1 cellular context compared by ENCODE assay signal in the genomic region with DNA sequence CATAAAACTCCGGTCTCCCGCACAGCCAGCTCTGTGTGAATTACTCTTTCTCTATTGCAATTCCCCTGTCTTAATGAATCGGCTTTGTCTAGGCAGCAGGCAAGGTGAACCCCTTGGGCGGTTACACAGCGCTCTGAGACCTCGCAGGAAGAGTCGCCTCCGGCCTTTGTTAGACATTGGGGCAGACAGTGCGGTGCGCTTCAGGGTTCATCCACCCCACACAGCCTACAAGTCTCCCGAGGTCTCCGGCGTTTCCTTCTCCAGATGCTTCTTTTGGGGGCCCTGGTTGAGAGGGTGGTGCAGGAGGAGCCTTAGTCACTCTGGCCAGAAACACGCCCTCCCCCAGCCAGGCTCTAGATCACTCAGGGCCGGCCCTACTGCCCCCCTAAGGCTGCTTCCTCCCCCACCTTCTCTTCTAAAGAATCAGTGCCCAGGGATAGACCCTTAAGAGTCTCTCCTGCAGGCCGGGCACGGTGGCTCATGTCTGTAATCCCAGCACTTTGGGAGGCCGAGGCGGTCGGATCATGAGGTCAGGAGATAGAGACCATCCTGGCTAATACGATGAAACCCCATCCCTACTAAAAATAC.
TF ChIP-seq lines count a peak whose summit lies in the region.

No MANE protein-coding gene starts in this region.

TF ChIP-seq in GM23338, 12 proteins besides CTCF, POLR2A, EP300 and RAD21 (continued from another document):
- TF ChIP-seq, protein P1, sequence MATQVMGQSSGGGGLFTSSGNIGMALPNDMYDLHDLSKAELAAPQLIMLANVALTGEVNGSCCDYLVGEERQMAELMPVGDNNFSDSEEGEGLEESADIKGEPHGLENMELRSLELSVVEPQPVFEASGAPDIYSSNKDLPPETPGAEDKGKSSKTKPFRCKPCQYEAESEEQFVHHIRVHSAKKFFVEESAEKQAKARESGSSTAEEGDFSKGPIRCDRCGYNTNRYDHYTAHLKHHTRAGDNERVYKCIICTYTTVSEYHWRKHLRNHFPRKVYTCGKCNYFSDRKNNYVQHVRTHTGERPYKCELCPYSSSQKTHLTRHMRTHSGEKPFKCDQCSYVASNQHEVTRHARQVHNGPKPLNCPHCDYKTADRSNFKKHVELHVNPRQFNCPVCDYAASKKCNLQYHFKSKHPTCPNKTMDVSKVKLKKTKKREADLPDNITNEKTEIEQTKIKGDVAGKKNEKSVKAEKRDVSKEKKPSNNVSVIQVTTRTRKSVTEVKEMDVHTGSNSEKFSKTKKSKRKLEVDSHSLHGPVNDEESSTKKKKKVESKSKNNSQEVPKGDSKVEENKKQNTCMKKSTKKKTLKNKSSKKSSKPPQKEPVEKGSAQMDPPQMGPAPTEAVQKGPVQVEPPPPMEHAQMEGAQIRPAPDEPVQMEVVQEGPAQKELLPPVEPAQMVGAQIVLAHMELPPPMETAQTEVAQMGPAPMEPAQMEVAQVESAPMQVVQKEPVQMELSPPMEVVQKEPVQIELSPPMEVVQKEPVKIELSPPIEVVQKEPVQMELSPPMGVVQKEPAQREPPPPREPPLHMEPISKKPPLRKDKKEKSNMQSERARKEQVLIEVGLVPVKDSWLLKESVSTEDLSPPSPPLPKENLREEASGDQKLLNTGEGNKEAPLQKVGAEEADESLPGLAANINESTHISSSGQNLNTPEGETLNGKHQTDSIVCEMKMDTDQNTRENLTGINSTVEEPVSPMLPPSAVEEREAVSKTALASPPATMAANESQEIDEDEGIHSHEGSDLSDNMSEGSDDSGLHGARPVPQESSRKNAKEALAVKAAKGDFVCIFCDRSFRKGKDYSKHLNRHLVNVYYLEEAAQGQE (IDR thresholded peaks at IDR 0.05; ENCODE audit: unreplicated experiment), result no peak
- TF ChIP-seq POLR2AphosphoS5 (IDR thresholded peaks at IDR 0.05; ENCODE audit: low read depth) (no peak), CREB1 (CRISPR knock-in tag; IDR thresholded peaks at IDR 0.05; ENCODE audit: low read depth) (no peak), ZNF114 (CRISPR knock-in tag; IDR thresholded peaks at IDR 0.05) (no peak), JUNB (IDR thresholded peaks at IDR 0.05; ENCODE audit: unreplicated experiment) (no peak)
